In the genomic region with DNA sequence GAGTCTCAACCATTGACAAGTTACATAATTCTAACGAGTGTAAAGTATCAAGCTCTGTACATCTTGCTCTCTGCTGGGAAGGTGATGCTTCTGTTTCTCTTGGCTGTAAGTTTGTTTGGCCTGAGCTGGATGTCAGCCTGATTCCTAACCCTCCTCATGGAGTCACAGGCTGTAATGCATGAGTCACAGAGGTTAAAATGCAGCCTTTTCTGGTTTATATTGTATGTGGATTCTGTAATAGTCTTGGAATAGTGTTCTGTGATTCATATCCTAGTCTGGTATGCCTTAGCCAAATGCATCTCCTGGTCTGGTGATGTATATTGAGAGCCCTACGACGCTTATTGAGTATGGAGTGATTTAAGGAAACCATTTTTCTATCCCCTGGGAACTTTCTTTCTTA, we compare ENCODE assay signal across 10 cellular contexts.
DNase-seq lines count a peak whose midpoint lies in the region; ATAC-seq, FAIRE-seq and TF ChIP-seq lines count a peak whose summit lies in the region.
"Had no signal": no experiment of that assay in that cellular context is flagged by ENCODE, and none has a peak within 500 bp of the region (broad histone marks: within the 10 kb centered on the region; RNA-seq: fewer than 3 reads in every experiment).

No MANE protein-coding gene starts in this region.

- H3K9me3 ChIP-seq in A549: no peaks in the 10 kb centered on the region

- TF ChIP-seq RAD21 in A549 (conservative IDR thresholded peaks at IDR 0.05 in 1 of 2, IDR thresholded peaks at IDR 0.05 in 1 of 2): peak in 1 of 2 experiments; percentile 51; a peak in 3 of 5 replicates

- H3K27ac ChIP-seq in A549 (peak overlapping the region; percentile 71 to 81), dorsolateral prefrontal cortex (no peak overlapping the region)

- POLR2A ChIA-PET in A549 (lab: Yijun Ruan, JAX): interaction anchor here (0.6 to 0.9 kb wide), 2 partner anchors 106 to 145 kb away, joined by 3 to 5 read pairs; no protein-coding TSS in a partner anchor

- DNase-seq in A549 (ENCODE audit: low read depth in 1 of 2, low spot score in 1 of 2): peak; percentile 55 to 90
- peak; percentile 98 for DNase-seq in M059J (ENCODE audit: low read depth)
- DNase-seq in dermis microvascular lymphatic vessel endothelial cell (ENCODE audit: low read depth in 2 of 2): peak; percentile 96 to 100
- no peak for DNase-seq in mesothelial cell of epicardium (ENCODE audit: low spot score in 2 of 2, unreplicated experiment in 2 of 2)
- DNase-seq in GDM1 (lab: John Stamatoyannopoulos, UW): no peak
- no peak for DNase-seq in CD14-positive monocyte (ENCODE audit: low spot score)
- no peak for DNase-seq in dorsolateral prefrontal cortex
- DNase-seq in NCI-H774 (lab: John Stamatoyannopoulos, UW): no peak
- DNase-seq: activated CD8-positive, alpha-beta memory T cell treated with anti-CD3 and anti-CD28 coated beads, Interleukin-2, amount 50 U/mL, for 4 hours; CD4-positive, CD25-positive, alpha-beta regulatory T cell had no signal

- intact Hi-C loops in CD14-positive monocyte (cut with micrococcal nuclease): no loop called here
- intact Hi-C loops in dorsolateral prefrontal cortex (cut with DNase I): no loop called here

- CTCF ChIA-PET in A549 (lab: Yijun Ruan, JAX): interaction anchor here (0.6 to 2.0 kb wide), 6 partner anchors 17 to 234 kb away, joined by 3 to 6 read pairs (median 4); no protein-coding TSS in a partner anchor

- H3K36me3 Mint-ChIP-seq in mesothelial cell of epicardium (no peaks in the 10 kb centered on the region), CD14-positive monocyte (no peaks in the 10 kb centered on the region)
- H3K36me3 Mint-ChIP-seq: CD4-positive, CD25-positive, alpha-beta regulatory T cell had no signal

- under 1% methylated on average over 3 of the region's 3 CpGs for WGBS in A549 (ENCODE audit: missing lambda C conversion rate)

- peak; percentile 98 to 99 for ATAC-seq in A549

- H3K4me2 ChIP-seq in A549: peak overlapping the region; percentile 72

- peaks cover 39% of the 10 kb centered on the region for H3K4me1 ChIP-seq in A549

- peaks cover 51% of the 10 kb centered on the region for H3K4me1 Mint-ChIP-seq in mesothelial cell of epicardium
- no peaks in the 10 kb centered on the region for H3K4me1 Mint-ChIP-seq in CD14-positive monocyte
- H3K4me1 Mint-ChIP-seq: CD4-positive, CD25-positive, alpha-beta regulatory T cell had no signal

- TF ChIP-seq POLR2A in A549 (IDR thresholded peaks at IDR 0.05; ENCODE audit: low read length): no peak

- H3K27me3 ChIP-seq in dorsolateral prefrontal cortex: peaks cover 0 to 2% (median 0%) of the 10 kb centered on the region in 45 donors

- TF ChIP-seq CTCF in A549 (IDR thresholded peaks at IDR 0.05) (no peak), mesothelial cell of epicardium (IDR thresholded peaks at IDR 0.05; ENCODE audit: unreplicated experiment) (no peak), CD14-positive monocyte (IDR thresholded peaks at IDR 0.05) (no peak), dorsolateral prefrontal cortex (IDR thresholded peaks at IDR 0.05 in 54 of 56, conservative IDR thresholded peaks at IDR 0.05 in 2 of 56; ENCODE audit: low read depth in 1 of 56, partially characterized antibody in 56 of 56) (no peak)

- no peak overlapping the region for H3K4me3 ChIP-seq in A549
- no peak overlapping the region for H3K4me3 ChIP-seq in dorsolateral prefrontal cortex

- H3K9me3 Mint-ChIP-seq in mesothelial cell of epicardium (peaks cover 5% of the 10 kb centered on the region), CD14-positive monocyte (peaks cover 0 to 2% (median 0%) of the 10 kb centered on the region in 7 donors)

- peak in 1 of 2 experiments; percentile 63; a peak in 2 of 5 replicates for TF ChIP-seq EP300 in A549 (IDR thresholded peaks at IDR 0.05)

- FAIRE-seq in A549 (lab: Jason Lieb, UNC): peak; percentile 98

- H3K4me3 Mint-ChIP-seq in mesothelial cell of epicardium: no peak overlapping the region
- H3K4me3 Mint-ChIP-seq in CD14-positive monocyte: no peak overlapping the region
- H3K4me3 Mint-ChIP-seq: CD4-positive, CD25-positive, alpha-beta regulatory T cell had no signal

- H3K27ac Mint-ChIP-seq in mesothelial cell of epicardium (peak overlapping the region; percentile 75), CD14-positive monocyte (no peak overlapping the region)

- H3K27me3 Mint-ChIP-seq in mesothelial cell of epicardium (ENCODE audit: low read depth) (no peaks in the 10 kb centered on the region), CD14-positive monocyte (ENCODE audit: low read depth in 3 of 3) (peaks cover 0 to 3% (median 3%) of the 10 kb centered on the region in 3 donors)

TF ChIP-seq in A549, 52 proteins besides CTCF, POLR2A, EP300 and RAD21 (continues in another document):
- TF ChIP-seq, protein P1, sequence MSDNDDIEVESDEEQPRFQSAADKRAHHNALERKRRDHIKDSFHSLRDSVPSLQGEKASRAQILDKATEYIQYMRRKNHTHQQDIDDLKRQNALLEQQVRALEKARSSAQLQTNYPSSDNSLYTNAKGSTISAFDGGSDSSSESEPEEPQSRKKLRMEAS (IDR thresholded peaks at IDR 0.05): peak; percentile 75
- TF ChIP-seq CBX2 (IDR thresholded peaks at IDR 0.05; ENCODE audit: borderline replicate concordance, low read depth) (no peak), SMC3 (IDR thresholded peaks at IDR 0.05) (peak; percentile 47; the same call in 2 of the 3 replicates), CBX8 (IDR thresholded peaks at IDR 0.05) (no peak), ELK1 (IDR thresholded peaks at IDR 0.05; ENCODE audit: low read depth, low read length) (no peak), HES2 (IDR thresholded peaks at IDR 0.05) (no peak), CEBPB (IDR thresholded peaks at IDR 0.05) (peak in 1 of 2 experiments; percentile 72; a peak in 1 of 4 replicates), MAFK (IDR thresholded peaks at IDR 0.05; ENCODE audit: partially characterized antibody) (no peak), BCL3 (IDR thresholded peaks at IDR 0.05) (no peak; the same call in 2 of the 3 replicates), RCOR1 (IDR thresholded peaks at IDR 0.05; ENCODE audit: low read depth, low read length) (no peak), MYC (IDR thresholded peaks at IDR 0.05; ENCODE audit: borderline replicate concordance, low read length) (no peak), EHMT2 (IDR thresholded peaks at IDR 0.05; ENCODE audit: low read depth) (no peak), RARB (CRISPR knock-in tag; IDR thresholded peaks at IDR 0.05) (no peak), HOXB13 (CRISPR knock-in tag; IDR thresholded peaks at IDR 0.05; ENCODE audit: low read depth) (no peak), NFE2L2 (conservative IDR thresholded peaks at IDR 0.05; ENCODE audit: low read length) (no peak), GATA3 (IDR thresholded peaks at IDR 0.05; ENCODE audit: borderline replicate concordance) (peak; percentile 74; the same call in 1 of the 2 replicates), KDM1A (IDR thresholded peaks at IDR 0.05; ENCODE audit: low read depth) (no peak), ZFP36 (IDR thresholded peaks at IDR 0.05; ENCODE audit: borderline replicate concordance, partially characterized antibody) (no peak), JUNB (IDR thresholded peaks at IDR 0.05) (peak; percentile 94), POLR2AphosphoS2 (conservative IDR thresholded peaks at IDR 0.05; ENCODE audit: low read length) (no peak), KDM5A (IDR thresholded peaks at IDR 0.05) (no peak), PHF8 (IDR thresholded peaks at IDR 0.05; ENCODE audit: borderline replicate concordance, low read depth) (no peak), TFCP2L1 (CRISPR knock-in tag; IDR thresholded peaks at IDR 0.05) (no peak), FOSL2 (IDR thresholded peaks at IDR 0.05) (peak; percentile 94), FOSL2 (CRISPR knock-in tag; IDR thresholded peaks at IDR 0.05) (peak; percentile 97), NR3C1 (IDR thresholded peaks at IDR 0.05) (no peak), HDAC2 (IDR thresholded peaks at IDR 0.05) (no peak), ZSCAN20 (CRISPR knock-in tag; IDR thresholded peaks at IDR 0.05) (no peak), FOXS1 (CRISPR knock-in tag; IDR thresholded peaks at IDR 0.05) (no peak; the same call in 1 of the 2 replicates), HEYL (CRISPR knock-in tag; IDR thresholded peaks at IDR 0.05) (no peak), JUN (IDR thresholded peaks at IDR 0.05) (peak; percentile 36 to 49; a peak in 1 of 5 replicates), ESRRA (IDR thresholded peaks at IDR 0.05; ENCODE audit: borderline replicate concordance, low read length) (no peak), HOXA7 (CRISPR knock-in tag; IDR thresholded peaks at IDR 0.05) (no peak)

Comparison
In these comparisons a context has a peak if more than half of its experiments do, and no peak if none do; other contexts are left out.
1. DNase-seq: peak in A549 (2 of 2), M059J (single experiment) and dermis microvascular lymphatic vessel endothelial cell (2 of 2); none in mesothelial cell of epicardium (0 of 2), GDM1 (single experiment), CD14-positive monocyte (single experiment), dorsolateral prefrontal cortex (0 of 10) and NCI-H774 (single experiment).
2. H3K27ac ChIP-seq: peak in A549 (2 of 2); none in dorsolateral prefrontal cortex (0 of 59).